8 cellular contexts compared by ENCODE assay signal in the genomic region with DNA sequence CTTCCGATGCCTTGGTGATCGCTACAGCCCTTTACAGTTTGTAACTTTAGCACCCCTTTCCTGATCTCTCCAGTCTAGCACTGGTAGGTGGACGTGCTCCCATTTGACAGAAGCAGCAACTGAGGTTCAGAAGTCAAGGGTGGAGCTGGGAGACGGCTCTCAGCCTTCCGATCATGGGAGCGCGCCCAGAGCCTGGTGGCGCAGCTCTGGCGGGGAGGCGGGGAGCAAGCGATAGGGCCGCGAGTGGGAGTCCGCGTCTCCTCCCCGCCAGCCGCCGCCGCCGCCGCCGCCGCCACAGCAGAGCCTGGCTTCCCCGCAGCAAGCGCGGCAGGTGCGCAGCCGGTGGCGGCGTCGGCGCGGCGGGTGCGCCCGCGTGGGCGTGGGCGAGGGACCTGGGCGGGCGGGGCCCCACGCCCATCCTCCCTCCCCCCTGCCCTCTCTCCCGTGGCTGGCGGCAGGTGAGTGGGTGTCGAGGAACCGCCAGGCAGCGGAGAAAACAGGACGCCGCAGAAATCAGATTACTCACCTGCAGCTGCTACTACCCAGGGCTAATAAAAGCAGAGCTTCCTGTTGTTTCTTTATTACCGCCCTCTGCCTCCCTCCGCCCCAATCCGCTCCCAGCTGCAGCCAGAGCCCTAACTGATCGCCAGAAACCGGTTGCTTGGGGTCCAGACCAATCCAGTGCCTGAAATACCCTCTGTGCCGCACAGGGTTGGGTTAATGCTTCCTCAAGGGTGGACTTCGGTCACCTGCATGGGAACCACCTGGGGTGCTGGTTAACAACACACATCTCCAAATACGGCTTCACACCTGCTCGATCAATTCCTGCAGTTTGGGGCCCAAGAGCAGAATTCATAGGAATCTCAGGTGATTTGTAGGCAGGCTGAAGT.
DNase-seq lines count a peak whose midpoint lies in the region; ATAC-seq lines count a peak whose summit lies in the region.

No MANE protein-coding gene starts in this region.

- H3K9me3 Mint-ChIP-seq in activated naive CD4-positive, alpha-beta T cell treated with anti-CD3 and anti-CD28 coated beads, Interleukin-2, amount 50 U/mL, for 24 hours: peaks cover 9% of the 10 kb centered on the region

- peaks cover 5% of the 10 kb centered on the region for H3K36me3 Mint-ChIP-seq in activated naive CD4-positive, alpha-beta T cell treated with anti-CD3 and anti-CD28 coated beads, Interleukin-2, amount 50 U/mL, for 24 hours

- DNase-seq in RPMI8226 (peak; percentile 91), islet precursor cell (peak; percentile 76), NK-92 (lab: John Stamatoyannopoulos, UW; ENCODE audit: unreplicated experiment) (no peak), GOT3 (lab: John Stamatoyannopoulos, UW) (no peak)
- peak; percentile 59 to 69 for DNase-seq in stimulated activated CD4-positive, alpha-beta T cell treated with anti-CD3 and anti-CD28 coated beads, Interleukin-4, amount 100 ng/mL, for 48 hours (ENCODE audit: low read depth in 2 of 2)

- no peaks in the 10 kb centered on the region for H3K27me3 Mint-ChIP-seq in activated naive CD4-positive, alpha-beta T cell treated with anti-CD3 and anti-CD28 coated beads, Interleukin-2, amount 50 U/mL, for 24 hours

- peak; percentile 68 for ATAC-seq in GM19023 (IDR thresholded peaks at IDR 0.05; ENCODE audit: unreplicated experiment)
- peak; percentile 55 for ATAC-seq in HG03571 (IDR thresholded peaks at IDR 0.05; ENCODE audit: unreplicated experiment)

- H3K4me3 Mint-ChIP-seq in activated naive CD4-positive, alpha-beta T cell treated with anti-CD3 and anti-CD28 coated beads, Interleukin-2, amount 50 U/mL, for 24 hours: peak overlapping the region; percentile 83

- peaks cover 96% of the 10 kb centered on the region for H3K4me1 Mint-ChIP-seq in activated naive CD4-positive, alpha-beta T cell treated with anti-CD3 and anti-CD28 coated beads, Interleukin-2, amount 50 U/mL, for 24 hours

- H3K27ac Mint-ChIP-seq in activated naive CD4-positive, alpha-beta T cell treated with anti-CD3 and anti-CD28 coated beads, Interleukin-2, amount 50 U/mL, for 24 hours: peak overlapping the region; percentile 94

Comparison
In these comparisons a context has a peak if more than half of its experiments do, and no peak if none do; other contexts are left out.
1. DNase-seq: peak in RPMI8226 (single experiment), islet precursor cell (single experiment) and stimulated activated CD4-positive, alpha-beta T cell treated with anti-CD3 and anti-CD28 coated beads, Interleukin-4, amount 100 ng/mL, for 48 hours (2 of 2); none in NK-92 (single experiment) and GOT3 (single experiment).